Comparison of ENCODE assay signal across 8 cellular contexts in genomic region chr20:50464026-50464724, GRCh38. TPM values are rescaled to one million over a fixed set of nuclear protein-coding genes. Genes with fewer than 3 reads are reported as not detected.
A peak's percentile ranks its signal among the peaks of the same experiment; 100 is the strongest.
DNase-seq lines count a peak whose midpoint lies in the region; ATAC-seq and TF ChIP-seq lines count a peak whose summit lies in the region.

No MANE protein-coding gene starts in this region.

- peak overlapping the region; percentile 47 for H3K4me2 ChIP-seq in DOHH2 (ENCODE audit: low read length)

- H3K4me3 ChIP-seq in DOHH2 (ENCODE audit: low read length), result no peak overlapping the region
- H3K4me3 ChIP-seq in Panc1 (ENCODE audit: low read depth in 2 of 2, low read length in 2 of 2), result peak overlapping the region; percentile 10 to 48; a peak in 2 of 4 replicates

- DNase-seq in Panc1 (ENCODE audit: low read depth, low spot score) (peak; percentile 39), activated T-helper 1 cell treated with Interleukin-2 at 50 U/mL for 16 hours (ENCODE audit: low read depth) (peak; percentile 41), fibroblast of peridontal ligament (ENCODE audit: extremely low read depth) (peak; percentile 64), occipital lobe (lab: John Stamatoyannopoulos, UW) (peak; percentile 40), ureter (ENCODE audit: low spot score) (peak; percentile 65), DMS153 (lab: John Stamatoyannopoulos, UW) (no peak)

- no peaks in the 10 kb centered on the region for H3K79me2 ChIP-seq in DOHH2 (ENCODE audit: control insufficient read depth, low read length)

- POLR2A ChIA-PET in Panc1 (lab: Charles Lee), result no interaction called here

- intact Hi-C loops in Panc1 (cut with micrococcal nuclease; ENCODE audit: unreplicated experiment), result loop anchor here (1.0 to 10.0 kb wide), 2 partner anchors 169 to 274 kb away; partner anchors contain the start of gene CEBPB

- H3K9me2 ChIP-seq in DOHH2 (replicated peaks; ENCODE audit: control insufficient read depth, low read length), result no peaks in the 10 kb centered on the region

- H3K27me3 ChIP-seq in DOHH2 (ENCODE audit: control insufficient read depth, low read length) (peaks cover 6% of the 10 kb centered on the region), Panc1 (ENCODE audit: control insufficient read depth, insufficient read depth, low read length) (no peaks in the 10 kb centered on the region)

- BruUV-seq in Panc1 (replicated peaks; lab: Mats Ljungman, UMichigan), result no TSS peak

- ATAC-seq in HG03159 (IDR thresholded peaks at IDR 0.05; ENCODE audit: unreplicated experiment), result peak; percentile 67
- ATAC-seq in Panc1, result peak; percentile 87

- no peaks in the 10 kb centered on the region for H3F3A ChIP-seq in DOHH2 (ENCODE audit: control insufficient read depth, insufficient read depth)

- H3K36me3 ChIP-seq in DOHH2 (ENCODE audit: control insufficient read depth, low read length), result no peaks in the 10 kb centered on the region
- H3K36me3 ChIP-seq in Panc1 (ENCODE audit: control insufficient read depth, insufficient read depth, low read length), result no peaks in the 10 kb centered on the region

- H3K27ac ChIP-seq in DOHH2 (ENCODE audit: low read depth, low read length), result no peak overlapping the region
- H3K27ac ChIP-seq in Panc1 (ENCODE audit: low read length), result no peak overlapping the region

- no peaks in the 10 kb centered on the region for H4K20me1 ChIP-seq in DOHH2 (ENCODE audit: control insufficient read depth, insufficient read depth, low read depth, low read length)

- in situ Hi-C loops in Panc1 (cut with HindIII; ENCODE audit: low pct_unique_long_range_greater_than_20kb, low sequenced_read_pairs), result no loop called here

- CTCF ChIA-PET in Panc1 (lab: Charles Lee), result interaction anchor here (0.5 to 0.7 kb wide), 4 partner anchors 99 to 282 kb away, joined by 3 to 5 read pairs (median 3); no protein-coding TSS in a partner anchor

- TF ChIP-seq CTCF in DOHH2 (IDR thresholded peaks at IDR 0.05; ENCODE audit: low read depth, low read length, poor library complexity, severe bottlenecking) (peak; percentile 79), Panc1 (IDR thresholded peaks at IDR 0.05) (peak; percentile 82)

- peaks cover 8% of the 10 kb centered on the region for H3K4me1 ChIP-seq in DOHH2 (ENCODE audit: control insufficient read depth, low read length)
- peaks cover 8% of the 10 kb centered on the region for H3K4me1 ChIP-seq in Panc1 (ENCODE audit: control insufficient read depth, insufficient read depth, low read length)

- H3K9me3 ChIP-seq in DOHH2 (ENCODE audit: control insufficient read depth, insufficient read depth, low read length), result no peaks in the 10 kb centered on the region
- no peaks in the 10 kb centered on the region for H3K9me3 ChIP-seq in Panc1 (ENCODE audit: control insufficient read depth, insufficient read depth, low read depth, low read length)

RNA-seq across cellular contexts. Expression of gene PTPN1, which starts 46.0 kb away (rescaled TPM):
- total RNA-seq in Panc1 (2021; ENCODE audit: unreplicated experiment) (42.2 TPM), occipital lobe (15.9 TPM), ureter (33.6 TPM)
- 27.3 TPM for polyA plus RNA-seq in Panc1 (2012; ENCODE audit: insufficient read length)
